ENCODE assay signal across 1 cellular context in genomic region chr1:3483801-3484444, GRCh38.
TF ChIP-seq lines count a peak whose summit lies in the region.

No MANE protein-coding gene starts in this region.

TF ChIP-seq in K562, 482 proteins besides CTCF, POLR2A, EP300 and RAD21 (continued from another document and continues in another):
- no peak for TF ChIP-seq ZNF592 (IDR thresholded peaks at IDR 0.05)
- TF ChIP-seq ATF3 (IDR thresholded peaks at IDR 0.05), result no peak
- TF ChIP-seq ATF3 (CRISPR knock-in tag; conservative IDR thresholded peaks at IDR 0.05), result no peak
- TF ChIP-seq ATF7 (IDR thresholded peaks at IDR 0.05), result 0 out of 2 replicates have a peak, but pooled peaks have one; percentile 23
- no peak for TF ChIP-seq ZNF717 (CRISPR knock-in tag; IDR thresholded peaks at IDR 0.05)
- TF ChIP-seq SNIP1 (IDR thresholded peaks at IDR 0.05; ENCODE audit: low read depth), result no peak
- TF ChIP-seq ZNF778 (CRISPR knock-in tag; IDR thresholded peaks at IDR 0.05), result no peak
- TF ChIP-seq ARID3A (IDR thresholded peaks at IDR 0.05; ENCODE audit: borderline replicate concordance, low read depth, low read length), result no peak
- no peak for TF ChIP-seq LCOR (CRISPR knock-in tag; IDR thresholded peaks at IDR 0.05)
- TF ChIP-seq SMARCC2 (IDR thresholded peaks at IDR 0.05; ENCODE audit: low read depth), result no peak
- TF ChIP-seq C11orf30 (IDR thresholded peaks at IDR 0.05; ENCODE audit: low read depth), result no peak
- no peak for TF ChIP-seq BRD9 (IDR thresholded peaks at IDR 0.05; ENCODE audit: low read depth, partially characterized antibody)
- no peak for TF ChIP-seq HNRNPL (IDR thresholded peaks at IDR 0.05; ENCODE audit: low read depth, low read length)
- no peak for TF ChIP-seq NCOR1 (IDR thresholded peaks at IDR 0.05)
- TF ChIP-seq BRCA1 (IDR thresholded peaks at IDR 0.05), result no peak
- TF ChIP-seq BRCA1 (CRISPR knock-in tag; IDR thresholded peaks at IDR 0.05), result no peak
- no peak for TF ChIP-seq PRPF4 (IDR thresholded peaks at IDR 0.05; ENCODE audit: insufficient read depth, low read depth, low read length, poor library complexity, severe bottlenecking)
- TF ChIP-seq KAT2B (IDR thresholded peaks at IDR 0.05; ENCODE audit: low read depth, low read length), result no peak
- no peak for TF ChIP-seq ZSCAN32 (CRISPR knock-in tag; IDR thresholded peaks at IDR 0.05)
- TF ChIP-seq MAX (CRISPR knock-in tag; IDR thresholded peaks at IDR 0.05), result no peak
- TF ChIP-seq ZNF311 (CRISPR knock-in tag; IDR thresholded peaks at IDR 0.05), result no peak
- no peak for TF ChIP-seq PML (IDR thresholded peaks at IDR 0.05; ENCODE audit: low read length)
- no peak for TF ChIP-seq ELK1 (CRISPR knock-in tag; IDR thresholded peaks at IDR 0.05)
- no peak for TF ChIP-seq ETV5 (CRISPR knock-in tag; IDR thresholded peaks at IDR 0.05; ENCODE audit: low read depth)
- TF ChIP-seq SAFB2 (IDR thresholded peaks at IDR 0.05; ENCODE audit: borderline replicate concordance, low read depth, low read length, severe bottlenecking), result no peak
- no peak for TF ChIP-seq ZFP1 (CRISPR knock-in tag; IDR thresholded peaks at IDR 0.05)
- no peak for TF ChIP-seq NFE2 (IDR thresholded peaks at IDR 0.05; ENCODE audit: low read depth)
- TF ChIP-seq XRCC4 (IDR thresholded peaks at IDR 0.05; ENCODE audit: extremely low read depth, insufficient read depth, insufficient read length), result no peak
- no peak for TF ChIP-seq THRAP3 (IDR thresholded peaks at IDR 0.05; ENCODE audit: borderline replicate concordance)
- TF ChIP-seq ETS2 (tag; IDR thresholded peaks at IDR 0.05; ENCODE audit: borderline replicate concordance, poor library complexity, severe bottlenecking), result no peak
- TF ChIP-seq ZSCAN29 (IDR thresholded peaks at IDR 0.05), result no peak
- no peak for TF ChIP-seq MAFG (tag; conservative IDR thresholded peaks at IDR 0.05)
- no peak for TF ChIP-seq MEF2A (IDR thresholded peaks at IDR 0.05; ENCODE audit: control insufficient read depth, low read depth, low read length)
- TF ChIP-seq CBX8 (IDR thresholded peaks at IDR 0.05; ENCODE audit: borderline replicate concordance, extremely low read depth, low read depth, low read length, poor library complexity, severe bottlenecking), result no peak
- TF ChIP-seq HCFC1 (IDR thresholded peaks at IDR 0.05; ENCODE audit: low read depth, low read length), result no peak
- 0 out of 2 replicates have a peak, but pooled peaks have one; percentile 29 for TF ChIP-seq ARID4B (CRISPR knock-in tag; IDR thresholded peaks at IDR 0.05)
- TF ChIP-seq HLTF (IDR thresholded peaks at IDR 0.05), result no peak
- no peak for TF ChIP-seq SMARCA5 (IDR thresholded peaks at IDR 0.05)
- TF ChIP-seq EWSR1 (IDR thresholded peaks at IDR 0.05; ENCODE audit: borderline replicate concordance, low read depth, partially characterized antibody), result no peak
- TF ChIP-seq KDM1A (IDR thresholded peaks at IDR 0.05), result no peak
- TF ChIP-seq MIER1 (IDR thresholded peaks at IDR 0.05; ENCODE audit: low read depth), result no peak
- TF ChIP-seq ZNF398 (CRISPR knock-in tag; IDR thresholded peaks at IDR 0.05), result no peak
- TF ChIP-seq ZNF436 (CRISPR knock-in tag; IDR thresholded peaks at IDR 0.05), result no peak
- TF ChIP-seq E2F1 (CRISPR knock-in tag; IDR thresholded peaks at IDR 0.05), result no peak
- TF ChIP-seq HINFP (tag; conservative IDR thresholded peaks at IDR 0.05; ENCODE audit: low read depth), result no peak
- TF ChIP-seq HNRNPH1 (optimal IDR thresholded peaks at IDR 0.05; ENCODE audit: low read depth, low read length), result no peak
- TF ChIP-seq USF1 (CRISPR knock-in tag; IDR thresholded peaks at IDR 0.05), result 0 out of 2 replicates have a peak, but pooled peaks have one; percentile 17
- TF ChIP-seq BCOR (IDR thresholded peaks at IDR 0.05), result no peak
- TF ChIP-seq ZFPM2 (CRISPR knock-in tag; IDR thresholded peaks at IDR 0.05), result no peak
- no peak for TF ChIP-seq ZBED1 (IDR thresholded peaks at IDR 0.05)
- no peak for TF ChIP-seq ZNF764 (CRISPR knock-in tag; IDR thresholded peaks at IDR 0.05; ENCODE audit: low read depth)
- no peak for TF ChIP-seq ZNF274 (IDR thresholded peaks at IDR 0.05; ENCODE audit: borderline replicate concordance, low read depth, low read length)
- TF ChIP-seq POLR2AphosphoS2 (IDR thresholded peaks at IDR 0.05; ENCODE audit: low read length), result no peak
- TF ChIP-seq NEUROD1 (IDR thresholded peaks at IDR 0.05; ENCODE audit: borderline replicate concordance, low read depth, low read length, partially characterized antibody), result no peak
- TF ChIP-seq ZBTB8A (IDR thresholded peaks at IDR 0.05; ENCODE audit: partially characterized antibody), result no peak
